Comparison of ENCODE assay signal across 20 cellular contexts in the genomic region with DNA sequence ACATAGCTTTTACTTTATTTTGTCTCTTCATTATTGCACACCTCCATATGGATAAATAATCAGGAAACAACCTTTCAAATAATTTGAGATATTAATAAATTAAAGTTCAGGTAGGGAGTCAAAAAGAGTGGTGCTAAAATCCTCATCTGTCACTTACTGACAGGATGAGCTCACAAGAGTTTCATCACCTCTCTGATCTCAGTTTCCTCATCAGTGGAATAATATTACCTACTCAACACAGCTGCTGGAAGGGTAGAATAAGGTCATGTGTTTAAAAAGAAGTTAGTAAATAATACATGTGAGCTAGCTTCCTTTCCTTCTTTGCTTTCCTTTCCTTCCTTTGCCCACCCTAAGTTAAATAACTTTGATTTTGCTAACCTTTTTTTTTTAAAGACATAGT.
"Had no signal": no experiment of that assay in that cellular context is flagged by ENCODE, and none has a peak within 500 bp of the region (broad histone marks: within the 10 kb centered on the region; RNA-seq: fewer than 3 reads in every experiment).

No MANE protein-coding gene starts in this region.

- H3K4me1 ChIP-seq: lower lobe of right lung, parathyroid adenoma, sigmoid colon, spleen, testis had no signal

- H3K4me3 ChIP-seq: hepatocyte, lower lobe of right lung, sigmoid colon, spleen, testis had no signal

- DNase-seq: activated B cell treated with CpG ODN at 0.5 μM for 24 hours; activated CD4-positive, alpha-beta memory T cell treated with anti-CD3 and anti-CD28 coated beads, Interleukin-2, amount 10 ng/mL, durations not matched to agents 7 days and 5 days; activated CD4-positive, alpha-beta T cell treated with anti-CD3 and anti-CD28 coated beads for 4 hours; activated CD8-positive, alpha-beta memory T cell treated with anti-CD3 and anti-CD28 coated beads, Interleukin-2, amount 10 ng/mL, durations not matched to agents 7 days and 5 days; activated naive CD4-positive, alpha-beta T cell treated with anti-CD3 and anti-CD28 coated beads for 36 hours; anterior cingulate cortex; effector memory CD4-positive, alpha-beta T cell; foreskin fibroblast; left cardiac atrium; lower lobe of right lung; sigmoid colon; spleen; stimulated activated CD4-positive, alpha-beta T cell treated with anti-CD3 and anti-CD28 coated beads, Interleukin-4, amount 100 ng/mL, for 4 hours; testis had no signal

- H3K27ac ChIP-seq: hepatocyte, lower lobe of right lung, neutrophil, parathyroid adenoma, sigmoid colon, spleen, testis had no signal

- H3K27me3 ChIP-seq: hepatocyte, neutrophil, sigmoid colon, testis had no signal

- H3K9me3 ChIP-seq: lower lobe of right lung, neutrophil, sigmoid colon, spleen, testis had no signal

- H3K36me3 ChIP-seq: lower lobe of right lung, neutrophil, sigmoid colon, spleen had no signal

- ATAC-seq: activated CD8-positive, alpha-beta memory T cell treated with anti-CD3 and anti-CD28 coated beads, Interleukin-2, amount 10 ng/mL, durations not matched to agents 7 days and 5 days; activated T-helper 17 cell treated with anti-CD3 and anti-CD28 coated beads, Interleukin-2, amount 50 U/mL, for 72 hours; lower lobe of right lung; natural killer cell treated with Interleukin-12 subunit alpha and Interleukin-12 subunit beta and Interleukin-15 and Interleukin-18, amount 100 ng/mL, for 72 hours; stimulated activated memory B cell treated with anti-CD40 and anti-IgM and Interleukin-4, amounts not matched to agents 10 μg/mL and 1 μg/mL and 100 μg/mL, for 72 hours had no signal
